In genomic region chr15:34642252-34642651, GRCh38 we compare ENCODE assay signal across 19 cellular contexts. TPM values are rescaled to one million over a fixed set of nuclear protein-coding genes. Genes with fewer than 3 reads are reported as not detected.
DNase-seq lines count a peak whose midpoint lies in the region; ATAC-seq and TF ChIP-seq lines count a peak whose summit lies in the region.
"Had no signal": no experiment of that assay in that cellular context is flagged by ENCODE, and none has a peak within 500 bp of the region (broad histone marks: within the 10 kb centered on the region; RNA-seq: fewer than 3 reads in every experiment).

No MANE protein-coding gene starts in this region.

- H3K4me1 Mint-ChIP-seq in WTC11 (no peaks in the 10 kb centered on the region), neural progenitor cell (peaks cover 12% of the 10 kb centered on the region)
- H3K4me1 Mint-ChIP-seq: CD14-positive monocyte had no signal

- no peak overlapping the region for H3K4me2 ChIP-seq in neural progenitor cell
- H3K4me2 ChIP-seq: PC-9 had no signal

- DNase-seq in BE2C = peak; percentile 66
- peak; percentile 15 for DNase-seq in NCI-H2227 (lab: John Stamatoyannopoulos, UW; ENCODE audit: unreplicated experiment)
- DNase-seq in WTC11 (ENCODE audit: low spot score) = peak; percentile 17
- peak; percentile 37 for DNase-seq in neural progenitor cell (ENCODE audit: low spot score)
- DNase-seq in omental fat pad (ENCODE audit: low spot score) = no peak
- no peak for DNase-seq in NCI-H510A treated with DMSO at 0.1 percent for 48 hours (lab: John Stamatoyannopoulos, UW)
- no peak for DNase-seq in foreskin fibroblast
- DNase-seq: DND-41, HFFc6, Karpas-422, NCI-H1048, NCI-H1436, NCI-H1930, NCI-H2171, NCI-H446 treated with DMSO at 0.1 percent for 48 hours, PC-9, SIG-M5 had no signal

- no peaks in the 10 kb centered on the region for H3K36me3 ChIP-seq in BE2C
- H3K36me3 ChIP-seq in neural progenitor cell = no peaks in the 10 kb centered on the region

- H3K27ac Mint-ChIP-seq in WTC11 (no peak overlapping the region), neural progenitor cell (peak overlapping the region; percentile 51)
- H3K27ac Mint-ChIP-seq: CD14-positive monocyte, HFFc6 had no signal

- TF ChIP-seq CTCF in BE2C (IDR thresholded peaks at IDR 0.05; ENCODE audit: low read depth, low read length) (no peak), WTC11 (IDR thresholded peaks at IDR 0.05) (no peak), neural progenitor cell (IDR thresholded peaks at IDR 0.05) (no peak), omental fat pad (IDR thresholded peaks at IDR 0.05) (no peak), foreskin fibroblast (IDR thresholded peaks at IDR 0.05; ENCODE audit: low read depth, low read length) (no peak)

- no peaks in the 10 kb centered on the region for H4K20me1 ChIP-seq in neural progenitor cell (ENCODE audit: low read depth)

- H3K27me3 ChIP-seq in BE2C = no peaks in the 10 kb centered on the region
- no peaks in the 10 kb centered on the region for H3K27me3 ChIP-seq in neural progenitor cell

- peak overlapping the region; percentile 65 for H2AFZ ChIP-seq in neural progenitor cell (replicated peaks)
- H2AFZ ChIP-seq: PC-9 had no signal

- H3F3A ChIP-seq in neural progenitor cell (ENCODE audit: low read depth) = no peaks in the 10 kb centered on the region

- H3K4me3 Mint-ChIP-seq in WTC11 (no peak overlapping the region), neural progenitor cell (no peak overlapping the region)
- H3K4me3 Mint-ChIP-seq: CD14-positive monocyte, HFFc6 had no signal

- POLR2A ChIA-PET in WTC11 (lab: Charles Lee) = no interaction called here

- peak; percentile 63 for ATAC-seq in WTC11
- ATAC-seq in omental fat pad (ENCODE audit: low FRiP score) = no peak

- H3K9me3 ChIP-seq in BE2C (no peaks in the 10 kb centered on the region), neural progenitor cell (ENCODE audit: low read depth) (no peaks in the 10 kb centered on the region)

- H3K27me3 Mint-ChIP-seq in WTC11 (ENCODE audit: low read depth) = no peaks in the 10 kb centered on the region
- H3K27me3 Mint-ChIP-seq in neural progenitor cell (ENCODE audit: insufficient read depth, low read depth) = peaks cover 4% of the 10 kb centered on the region

- H3K9me3 Mint-ChIP-seq in WTC11 (peaks cover 13% of the 10 kb centered on the region), neural progenitor cell (peaks cover 2% of the 10 kb centered on the region)

- CTCF ChIA-PET in WTC11 (lab: Charles Lee) = no interaction called here

- H3K9ac ChIP-seq in neural progenitor cell = no peak overlapping the region

- H3K4me1 ChIP-seq in BE2C = no peaks in the 10 kb centered on the region
- H3K4me1 ChIP-seq in neural progenitor cell = peaks cover 8% of the 10 kb centered on the region

- no peaks in the 10 kb centered on the region for H3K79me2 ChIP-seq in neural progenitor cell (ENCODE audit: low read depth)

- H3K27ac ChIP-seq in neural progenitor cell = no peak overlapping the region
- H3K27ac ChIP-seq: PC-9, RWPE1 had no signal

- H3K4me3 ChIP-seq in BE2C (ENCODE audit: low read depth, low read length) (no peak overlapping the region), neural progenitor cell (no peak overlapping the region), foreskin fibroblast (ENCODE audit: low read depth in 1 of 2, low read length in 2 of 2) (no peak overlapping the region)
- H3K4me3 ChIP-seq: PC-9 had no signal

- H3K36me3 Mint-ChIP-seq in WTC11 = peaks cover 3% of the 10 kb centered on the region; the same call in 1 of the 2 replicates
- no peaks in the 10 kb centered on the region for H3K36me3 Mint-ChIP-seq in neural progenitor cell
- H3K36me3 Mint-ChIP-seq: CD14-positive monocyte had no signal

TF ChIP-seq in WTC11, 78 proteins besides CTCF, POLR2A, EP300 and RAD21:
- no peak for TF ChIP-seq SMAD3 (CRISPR knock-in tag; IDR thresholded peaks at IDR 0.05; ENCODE audit: borderline replicate concordance)
- TF ChIP-seq ESRRA (CRISPR knock-in tag; IDR thresholded peaks at IDR 0.05; ENCODE audit: borderline replicate concordance) = no peak
- TF ChIP-seq USF1 (CRISPR knock-in tag; IDR thresholded peaks at IDR 0.05) = no peak
- TF ChIP-seq ATF2 (CRISPR knock-in tag; IDR thresholded peaks at IDR 0.05; ENCODE audit: borderline replicate concordance, low read depth) = no peak
- no peak for TF ChIP-seq GTF2I (CRISPR knock-in tag; conservative IDR thresholded peaks at IDR 0.05)

RNA-seq across cellular contexts. Expression of gene GOLGA8B, which starts 58.8 kb away (rescaled TPM):
- 23.7 TPM for polyA plus RNA-seq in BE2C (2012; ENCODE audit: insufficient read depth, insufficient read length, low read depth)
- 29.0 to 40.1 TPM (median 38.3 TPM) in 3 replicates for total RNA-seq in WTC11 (2021)
- total RNA-seq in neural progenitor cell (ENCODE audit: low replicate concordance) = 83.1 and 85.4 TPM in 2 replicates
- total RNA-seq in omental fat pad = 100 to 1,000 TPM in 1 of 4 donors, 10 to 100 TPM in 3; 59.3 to 120 (median 86.5) TPM

Comparison
In these comparisons a context has a peak if more than half of its experiments do, and no peak if none do; other contexts are left out.
1. DNase-seq: peak in BE2C (single experiment), NCI-H2227 (single experiment), WTC11 (single experiment) and neural progenitor cell (single experiment); none in omental fat pad (single experiment), NCI-H510A treated with DMSO at 0.1 percent for 48 hours (single experiment) and foreskin fibroblast (0 of 2).